In genomic region chr2:37156857-37157714, GRCh38 we compare ENCODE assay signal across 1 cellular context.
TF ChIP-seq lines count a peak whose summit lies in the region.

Gene EIF2AK2 (minus strand): TSS chr2:37156980. CDS start chr2:37147806, 9,174 bp downstream.

TF ChIP-seq in HepG2, 621 proteins besides CTCF, POLR2A, EP300 and RAD21 (continued from another document and continues in another):
- no peak for TF ChIP-seq AFF4 (CRISPR knock-in tag; IDR thresholded peaks at IDR 0.05)
- no peak for TF ChIP-seq SMC3 (IDR thresholded peaks at IDR 0.05; ENCODE audit: low read length)
- TF ChIP-seq ZBTB10 (CRISPR knock-in tag; IDR thresholded peaks at IDR 0.05; ENCODE audit: borderline replicate concordance), result no peak
- no peak for TF ChIP-seq ZNF562 (CRISPR knock-in tag; IDR thresholded peaks at IDR 0.05; ENCODE audit: borderline replicate concordance)
- TF ChIP-seq KMT2A (CRISPR knock-in tag; IDR thresholded peaks at IDR 0.05), result peak; percentile 94
- no peak for TF ChIP-seq ZNF703 (CRISPR knock-in tag; IDR thresholded peaks at IDR 0.05; ENCODE audit: borderline replicate concordance)
- no peak for TF ChIP-seq HOXA5 (CRISPR knock-in tag; IDR thresholded peaks at IDR 0.05)
- no peak for TF ChIP-seq STAG1 (CRISPR knock-in tag; IDR thresholded peaks at IDR 0.05)
- no peak for TF ChIP-seq ZNF580 (CRISPR knock-in tag; IDR thresholded peaks at IDR 0.05; ENCODE audit: borderline replicate concordance, low read depth)
- no peak for TF ChIP-seq CBX1 (IDR thresholded peaks at IDR 0.05; ENCODE audit: low read depth)
- no peak for TF ChIP-seq ZNF75D (CRISPR knock-in tag; IDR thresholded peaks at IDR 0.05; ENCODE audit: borderline replicate concordance)
- TF ChIP-seq CREB1 (IDR thresholded peaks at IDR 0.05), result no peak; the same call in 1 of the 2 replicates
- TF ChIP-seq CREB1 (CRISPR knock-in tag; IDR thresholded peaks at IDR 0.05), result no peak
- TF ChIP-seq ZNF232 (CRISPR knock-in tag; IDR thresholded peaks at IDR 0.05; ENCODE audit: borderline replicate concordance), result no peak
- no peak for TF ChIP-seq FIP1L1 (IDR thresholded peaks at IDR 0.05; ENCODE audit: borderline replicate concordance, insufficient read depth, low read depth, low read length)
- TF ChIP-seq TBL1XR1 (IDR thresholded peaks at IDR 0.05; ENCODE audit: borderline replicate concordance, low read length, partially characterized antibody), result no peak
- peak; percentile 89; the same call in 1 of the 2 replicates for TF ChIP-seq ZNF790 (CRISPR knock-in tag; IDR thresholded peaks at IDR 0.05; ENCODE audit: borderline replicate concordance)
- TF ChIP-seq ZBTB39 (CRISPR knock-in tag; IDR thresholded peaks at IDR 0.05), result no peak
- TF ChIP-seq NONO (IDR thresholded peaks at IDR 0.05), result no peak
- TF ChIP-seq NONO (CRISPR knock-in tag; conservative IDR thresholded peaks at IDR 0.05), result peak; percentile 85
- 0 out of 2 replicates have a peak, but pooled peaks have one; percentile 64 for TF ChIP-seq ZNF678 (CRISPR knock-in tag; IDR thresholded peaks at IDR 0.05)
- TF ChIP-seq KMT2B (CRISPR knock-in tag; IDR thresholded peaks at IDR 0.05), result peak; percentile 83
- TF ChIP-seq POGZ (CRISPR knock-in tag; IDR thresholded peaks at IDR 0.05), result no peak
- TF ChIP-seq HMG20B (CRISPR knock-in tag; conservative IDR thresholded peaks at IDR 0.05), result no peak
- no peak for TF ChIP-seq ZNF672 (CRISPR knock-in tag; IDR thresholded peaks at IDR 0.05)
- no peak; the same call in 1 of the 2 replicates for TF ChIP-seq KLF11 (CRISPR knock-in tag; IDR thresholded peaks at IDR 0.05)
- TF ChIP-seq ZNF776 (CRISPR knock-in tag; IDR thresholded peaks at IDR 0.05), result peak; percentile 13; the same call in 1 of the 2 replicates
- TF ChIP-seq SNAPC2 (CRISPR knock-in tag; IDR thresholded peaks at IDR 0.05), result peak; percentile 18; the same call in 1 of the 2 replicates
- TF ChIP-seq ZMYM2 (CRISPR knock-in tag; IDR thresholded peaks at IDR 0.05), result 0 out of 2 replicates have a peak, but pooled peaks have one; percentile 55
- peak; percentile 28; the same call in 1 of the 2 replicates for TF ChIP-seq ZNF704 (CRISPR knock-in tag; IDR thresholded peaks at IDR 0.05; ENCODE audit: borderline replicate concordance)
- TF ChIP-seq ZNF496 (CRISPR knock-in tag; IDR thresholded peaks at IDR 0.05; ENCODE audit: insufficient replicate concordance), result no peak
- TF ChIP-seq MXD4 (CRISPR knock-in tag; IDR thresholded peaks at IDR 0.05), result no peak; the same call in 1 of the 2 replicates
- TF ChIP-seq ZNF296 (CRISPR knock-in tag; conservative IDR thresholded peaks at IDR 0.05), result no peak
- no peak for TF ChIP-seq ZBTB40 (IDR thresholded peaks at IDR 0.05)
- no peak for TF ChIP-seq ZBTB40 (CRISPR knock-in tag; IDR thresholded peaks at IDR 0.05)
- peak; percentile 72 for TF ChIP-seq ZBTB2 (CRISPR knock-in tag; IDR thresholded peaks at IDR 0.05; ENCODE audit: low read depth)
- no peak for TF ChIP-seq ZNF431 (CRISPR knock-in tag; IDR thresholded peaks at IDR 0.05; ENCODE audit: borderline replicate concordance, low read depth)
- TF ChIP-seq RFXANK (CRISPR knock-in tag; IDR thresholded peaks at IDR 0.05), result no peak
- TF ChIP-seq MIER2 (CRISPR knock-in tag; IDR thresholded peaks at IDR 0.05), result 0 out of 2 replicates have a peak, but pooled peaks have one; percentile 8
- TF ChIP-seq EED (CRISPR knock-in tag; IDR thresholded peaks at IDR 0.05), result no peak; the same call in 1 of the 2 replicates
- TF ChIP-seq NRL (CRISPR knock-in tag; IDR thresholded peaks at IDR 0.05; ENCODE audit: borderline replicate concordance), result no peak
- TF ChIP-seq ZNF7 (CRISPR knock-in tag; IDR thresholded peaks at IDR 0.05), result no peak
- TF ChIP-seq ZKSCAN8 (CRISPR knock-in tag; IDR thresholded peaks at IDR 0.05; ENCODE audit: borderline replicate concordance), result no peak
- no peak for TF ChIP-seq SOX13 (IDR thresholded peaks at IDR 0.05)
- TF ChIP-seq SOX13 (CRISPR knock-in tag; conservative IDR thresholded peaks at IDR 0.05 in 1 of 2, IDR thresholded peaks at IDR 0.05 in 1 of 2), result no peak
- TF ChIP-seq SNRNP70 (IDR thresholded peaks at IDR 0.05; ENCODE audit: low read depth, low read length), result no peak
- TF ChIP-seq RAD51 (IDR thresholded peaks at IDR 0.05; ENCODE audit: borderline replicate concordance), result no peak
